14 cellular contexts compared by ENCODE assay signal in genomic region chr3:192869131-192870027, GRCh38. TPM values are rescaled to one million over a fixed set of nuclear protein-coding genes. Genes with fewer than 3 reads are reported as not detected.
DNase-seq lines count a peak whose midpoint lies in the region; ATAC-seq and TF ChIP-seq lines count a peak whose summit lies in the region.
"Had no signal": no experiment of that assay in that cellular context is flagged by ENCODE, and none has a peak within 500 bp of the region (broad histone marks: within the 10 kb centered on the region; RNA-seq: fewer than 3 reads in every experiment).

No MANE protein-coding gene starts in this region.

- H3K4me3 ChIP-seq in RWPE2 (ENCODE audit: severe bottlenecking) (no peak overlapping the region), fibroblast of pulmonary artery (replicated peaks; ENCODE audit: low read depth, low read length) (peak overlapping the region; percentile 17)

- DNase-seq in Daoy (ENCODE audit: low read depth), result peak; percentile 82
- no peak for DNase-seq in RWPE2 (ENCODE audit: low spot score)
- DNase-seq in fibroblast of pulmonary artery (ENCODE audit: low read depth), result peak; percentile 60
- DNase-seq in occipital lobe (lab: John Stamatoyannopoulos, UW), result peak; percentile 34
- no peak for DNase-seq in NCI-H187 (lab: John Stamatoyannopoulos, UW)
- DNase-seq in substantia nigra (lab: John Stamatoyannopoulos, UW), result no peak
- DNase-seq: activated CD4-positive, alpha-beta memory T cell treated with anti-CD3 and anti-CD28 coated beads, Interleukin-2, amount 10 ng/mL, durations not matched to agents 7 days and 5 days; activated naive CD8-positive, alpha-beta T cell treated with anti-CD3 and anti-CD28 coated beads for 36 hours; C1 segment of cervical spinal cord; effector memory CD8-positive, alpha-beta T cell; NCI-H524 treated with DMSO at 0.1 percent for 48 hours had no signal

- no peaks in the 10 kb centered on the region for H3K36me3 ChIP-seq in RWPE2 (ENCODE audit: low read depth)
- H3K36me3 ChIP-seq: neutrophil had no signal

- no peak for TF ChIP-seq CTCF in RWPE2 (IDR thresholded peaks at IDR 0.05; ENCODE audit: poor library complexity, severe bottlenecking)
- TF ChIP-seq CTCF in fibroblast of pulmonary artery (IDR thresholded peaks at IDR 0.05; ENCODE audit: low read length, missing control alignments), result no peak

- ATAC-seq in RWPE2 (ENCODE audit: low read depth) (peak; percentile 73), GM19324 (IDR thresholded peaks at IDR 0.05; ENCODE audit: low FRiP score, unreplicated experiment) (no peak), GM19455 (IDR thresholded peaks at IDR 0.05; ENCODE audit: unreplicated experiment) (no peak)
- ATAC-seq: effector memory CD8-positive, alpha-beta T cell had no signal

- no peaks in the 10 kb centered on the region for H3K27me3 ChIP-seq in RWPE2 (ENCODE audit: insufficient read depth, poor library complexity, severe bottlenecking)
- H3K27me3 ChIP-seq: neutrophil had no signal

- H3K9me3 ChIP-seq in RWPE2 (ENCODE audit: severe bottlenecking), result no peaks in the 10 kb centered on the region
- H3K9me3 ChIP-seq: neutrophil had no signal

- H3K4me1 ChIP-seq in RWPE2 (ENCODE audit: insufficient read depth, poor library complexity, severe bottlenecking), result peaks cover 6% of the 10 kb centered on the region

- H3K27ac ChIP-seq in RWPE2 (ENCODE audit: poor library complexity, severe bottlenecking) (peak overlapping the region; percentile 39), substantia nigra (ENCODE audit: low read depth, low read length, poor library complexity, severe bottlenecking) (no peak overlapping the region)
- H3K27ac ChIP-seq: neutrophil had no signal

RNA-seq across cellular contexts. Expression of gene MB21D2, which starts 48.3 kb away (rescaled TPM):
- 43.2 and 54.1 TPM in 2 replicates for total RNA-seq in Daoy (2014; rRNA removed; shearing (Covaris generic))
- total RNA-seq in occipital lobe, result 61.9 TPM

Comparison
In these comparisons a context has a peak if more than half of its experiments do, and no peak if none do; other contexts are left out.
1. DNase-seq: peak in Daoy (single experiment), fibroblast of pulmonary artery (single experiment) and occipital lobe (single experiment); none in RWPE2 (single experiment), NCI-H187 (0 of 2) and substantia nigra (0 of 49).